In genomic region chr2:70948350-70949003, GRCh38 we compare ENCODE assay signal across 1 cellular context.
A peak's percentile ranks its signal among the peaks of the same experiment; 100 is the strongest.
TF ChIP-seq lines count a peak whose summit lies in the region.

No MANE protein-coding gene starts in this region.

TF ChIP-seq in HepG2, 621 proteins besides CTCF, POLR2A, EP300 and RAD21 (continued from another document and continues in another):
- TF ChIP-seq PBX3 (CRISPR knock-in tag; IDR thresholded peaks at IDR 0.05; ENCODE audit: borderline replicate concordance) (0 out of 2 replicates have a peak, but pooled peaks have one; percentile 69), FOXO1 (CRISPR knock-in tag; IDR thresholded peaks at IDR 0.05) (peak; percentile 17; the same call in 1 of the 2 replicates), EEA1 (CRISPR knock-in tag; IDR thresholded peaks at IDR 0.05; ENCODE audit: borderline replicate concordance) (no peak), ZNF34 (CRISPR knock-in tag; IDR thresholded peaks at IDR 0.05; ENCODE audit: borderline replicate concordance) (0 out of 2 replicates have a peak, but pooled peaks have one; percentile 61), ZNF737 (CRISPR knock-in tag; IDR thresholded peaks at IDR 0.05; ENCODE audit: borderline replicate concordance) (no peak), SALL2 (CRISPR knock-in tag; IDR thresholded peaks at IDR 0.05) (peak; percentile 72; the same call in 1 of the 2 replicates), ZNF557 (CRISPR knock-in tag; IDR thresholded peaks at IDR 0.05) (peak; percentile 70; the same call in 1 of the 2 replicates), ZNF773 (CRISPR knock-in tag; IDR thresholded peaks at IDR 0.05; ENCODE audit: borderline replicate concordance) (peak; percentile 78; the same call in 1 of the 2 replicates), ZNF451 (CRISPR knock-in tag; IDR thresholded peaks at IDR 0.05) (peak; percentile 43; the same call in 1 of the 2 replicates), ZNF274 (CRISPR knock-in tag; IDR thresholded peaks at IDR 0.05) (peak; percentile 55; the same call in 1 of the 2 replicates), TEAD2 (CRISPR knock-in tag; IDR thresholded peaks at IDR 0.05) (0 out of 2 replicates have a peak, but pooled peaks have one; percentile 59), ZHX1 (CRISPR knock-in tag; IDR thresholded peaks at IDR 0.05; ENCODE audit: low read depth) (no peak), ZSCAN29 (CRISPR knock-in tag; conservative IDR thresholded peaks at IDR 0.05) (peak; percentile 86), BATF2 (CRISPR knock-in tag; IDR thresholded peaks at IDR 0.05) (no peak), STAG1 (CRISPR knock-in tag; IDR thresholded peaks at IDR 0.05) (peak; percentile 74), YEATS2 (CRISPR knock-in tag; IDR thresholded peaks at IDR 0.05; ENCODE audit: borderline replicate concordance) (0 out of 2 replicates have a peak, but pooled peaks have one; percentile 27), TFE3 (CRISPR knock-in tag; IDR thresholded peaks at IDR 0.05) (peak; percentile 49; the same call in 1 of the 2 replicates), ZNF609 (CRISPR knock-in tag; IDR thresholded peaks at IDR 0.05; ENCODE audit: borderline replicate concordance) (no peak; the same call in 1 of the 2 replicates), ZNF160 (CRISPR knock-in tag; IDR thresholded peaks at IDR 0.05) (no peak), ZNF263 (CRISPR knock-in tag; IDR thresholded peaks at IDR 0.05) (peak; percentile 98), ZNF691 (CRISPR knock-in tag; IDR thresholded peaks at IDR 0.05; ENCODE audit: borderline replicate concordance, low read depth) (peak; percentile 64; the same call in 1 of the 2 replicates), POGZ (CRISPR knock-in tag; IDR thresholded peaks at IDR 0.05) (peak; percentile 55; the same call in 1 of the 2 replicates), ZNF256 (CRISPR knock-in tag; conservative IDR thresholded peaks at IDR 0.05) (0 out of 2 replicates have a peak, but pooled peaks have one; percentile 66), ZNF512B (CRISPR knock-in tag; IDR thresholded peaks at IDR 0.05; ENCODE audit: borderline replicate concordance) (peak; percentile 97), ZSCAN5A (CRISPR knock-in tag; IDR thresholded peaks at IDR 0.05; ENCODE audit: borderline replicate concordance) (no peak), SSRP1 (CRISPR knock-in tag; IDR thresholded peaks at IDR 0.05) (no peak), GTF3A (CRISPR knock-in tag; conservative IDR thresholded peaks at IDR 0.05) (no peak), MTA3 (CRISPR knock-in tag; IDR thresholded peaks at IDR 0.05) (no peak), MEIS1 (CRISPR knock-in tag; IDR thresholded peaks at IDR 0.05; ENCODE audit: borderline replicate concordance) (0 out of 2 replicates have a peak, but pooled peaks have one; percentile 54), JUN (CRISPR knock-in tag; IDR thresholded peaks at IDR 0.05) (peak; percentile 41; the same call in 1 of the 2 replicates), GRHL1 (CRISPR knock-in tag; conservative IDR thresholded peaks at IDR 0.05) (no peak), ZNF83 (CRISPR knock-in tag; IDR thresholded peaks at IDR 0.05; ENCODE audit: borderline replicate concordance) (no peak), ZNF597 (CRISPR knock-in tag; IDR thresholded peaks at IDR 0.05) (0 out of 2 replicates have a peak, but pooled peaks have one; percentile 50), ZNF850 (CRISPR knock-in tag; conservative IDR thresholded peaks at IDR 0.05) (no peak), ZMYM3 (CRISPR knock-in tag; IDR thresholded peaks at IDR 0.05) (peak; percentile 41; the same call in 1 of the 2 replicates), FOXC1 (CRISPR knock-in tag; IDR thresholded peaks at IDR 0.05; ENCODE audit: borderline replicate concordance) (peak; percentile 70; the same call in 1 of the 2 replicates), ISX (CRISPR knock-in tag; conservative IDR thresholded peaks at IDR 0.05) (no peak)
